In genomic region chr16:1706386-1707192, GRCh38 we compare ENCODE assay signal across 8 cellular contexts. TPM values are rescaled to one million over a fixed set of nuclear protein-coding genes. Genes with fewer than 3 reads are reported as not detected.
DNase-seq lines count a peak whose midpoint lies in the region; ATAC-seq, FAIRE-seq and TF ChIP-seq lines count a peak whose summit lies in the region.

No MANE protein-coding gene starts in this region.

- SMC1A ChIA-PET in GM12878 (lab: Charles Lee; ENCODE audit: uncharacterized antibody, unreplicated experiment) = interaction anchor here (1.0 to 1.8 kb wide), 3 partner anchors 11 to 91 kb away, joined by 3 to 4 read pairs (median 4); no protein-coding TSS in a partner anchor

- peaks cover 35% of the 10 kb centered on the region for H3K79me2 ChIP-seq in GM12878 (ENCODE audit: control insufficient read depth, insufficient read depth, low read length)

- TF ChIP-seq EP300 in GM12878 (IDR thresholded peaks at IDR 0.05; ENCODE audit: borderline replicate concordance in 1 of 2, control insufficient read depth in 1 of 2, low read depth in 2 of 2, low read length in 2 of 2) = no peak

- no TSS peak for BruUV-seq in GM12878 (replicated peaks; lab: Mats Ljungman, UMichigan)

- POLR2A ChIA-PET in GM12878 (lab: Charles Lee) = interaction anchor here (0.6 to 2.6 kb wide), 10 partner anchors 9 to 918 kb away, joined by 3 to 15 read pairs (median 6); partner anchors contain the start of genes CHTF18, EME2, IFT140 and JPT2

- H3K27ac ChIP-seq in GM12878 (ENCODE audit: control insufficient read depth, insufficient read depth) = peak overlapping the region; percentile 84

- intact Hi-C loops in GM12878 (cut with micrococcal nuclease; ENCODE audit: unreplicated experiment) = loop anchor here (1.0 to 5.0 kb wide), 3 partner anchors 14 to 66 kb away; partner anchors contain the start of genes EME2, JPT2, MRPS34 and NME3

- H3K36me3 ChIP-seq in GM12878 (ENCODE audit: control insufficient read depth in 2 of 2, insufficient read depth in 2 of 2, low read length in 1 of 2) = peaks cover 2 to 8% of the 10 kb centered on the region in 2 experiments

- H2AFZ ChIP-seq in GM12878 (ENCODE audit: control insufficient read depth, low read depth, low read length) = peak overlapping the region; percentile 95

- no peaks in the 10 kb centered on the region for H3K27me3 ChIP-seq in GM12878 (replicated peaks in 1 of 2; ENCODE audit: control insufficient read depth in 2 of 2, insufficient read depth in 2 of 2, low read length in 1 of 2)

- WGBS in GM12878 (ENCODE audit: insufficient coverage, insufficient replicate concordance, low lambda C conversion rate, missing lambda C conversion rate) = under 1% methylated on average over 38 of the region's 62 CpGs

- H3K4me1 ChIP-seq in GM12878 (ENCODE audit: control insufficient read depth, insufficient read depth, low read length) = peaks cover 14% of the 10 kb centered on the region

- RAD21 ChIA-PET in GM12878 (lab: Charles Lee; ENCODE audit: unreplicated experiment) = interaction anchor here (1.0 to 2.3 kb wide), 4 partner anchors 13 to 96 kb away, joined by 3 to 15 read pairs (median 6); partner anchors contain the start of genes JPT2, NUBP2 and SPSB3

- TF ChIP-seq POLR2A in GM12878 (IDR thresholded peaks at IDR 0.05; ENCODE audit: low read depth, low read length) = no peak

- peak overlapping the region; percentile 83 for H3K9ac ChIP-seq in GM12878 (ENCODE audit: control insufficient read depth, insufficient read depth, low read length)

- H3K4me2 ChIP-seq in GM12878 (ENCODE audit: control insufficient read depth, insufficient read depth) = peak overlapping the region; percentile 79

- FAIRE-seq in GM12878 (lab: Jason Lieb, UNC) (no peak), D721Med (lab: Jason Lieb, UNC) (no peak)

- in situ Hi-C loops in GM12878 (cut with MboI) = no loop called here

- H3K9me3 ChIP-seq in GM12878 (replicated peaks; ENCODE audit: control insufficient read depth, insufficient read depth, low read length) = no peaks in the 10 kb centered on the region

- TF ChIP-seq CTCF in GM12878 (IDR thresholded peaks at IDR 0.05 in 2 of 3, conservative IDR thresholded peaks at IDR 0.05 in 1 of 3; ENCODE audit: control insufficient read depth in 2 of 3, extremely low read depth in 1 of 3, insufficient read depth in 1 of 3, low read depth in 3 of 3, low read length in 3 of 3) (no peak), D721Med (IDR thresholded peaks at IDR 0.05; ENCODE audit: insufficient read depth, missing control alignments) (no peak)

- ATAC-seq in HG02981 (IDR thresholded peaks at IDR 0.05; ENCODE audit: unreplicated experiment) (peak; percentile 17), SK-N-SH treated with all-trans-retinoic acid at 6 μM for 48 hours (peak; percentile 22), GM12878 (peak; percentile 55)

- peak overlapping the region; percentile 97 for H3K4me3 ChIP-seq in GM12878

- DNase-seq in NCI-H1436 (lab: John Stamatoyannopoulos, UW) = peak; percentile 18
- DNase-seq in NCI-H1436 treated with DMSO at 0.1 percent for 48 hours (lab: John Stamatoyannopoulos, UW) = no peak
- no peak for DNase-seq in GM12878 (ENCODE audit: low read depth, low spot score)
- DNase-seq in iPS-NIHi11 (ENCODE audit: low spot score) = peak; percentile 59
- peak; percentile 11 to 24 for DNase-seq in stimulated activated CD4-positive, alpha-beta T cell treated with anti-CD3 and anti-CD28 coated beads, Interleukin-15, amount 100 ng/mL, for 48 hours (ENCODE audit: low read depth in 2 of 2)
- DNase-seq in D721Med (ENCODE audit: insufficient read length, low spot score) = no peak

- H4K20me1 ChIP-seq in GM12878 (ENCODE audit: control insufficient read depth, insufficient read depth) = peaks cover 4% of the 10 kb centered on the region; the same call in 1 of the 2 replicates

- no peak for TF ChIP-seq RAD21 in GM12878 (IDR thresholded peaks at IDR 0.05; ENCODE audit: insufficient read depth, low read depth, low read length)

- CTCF ChIA-PET in GM12878 (lab: Yijun Ruan, JAX) = interaction anchor here (0.6 to 2.0 kb wide), 13 partner anchors 8 to 343 kb away, joined by 3 to 14 read pairs (median 4); partner anchors contain the start of genes EME2, IFT140, JPT2 and NUBP2

TF ChIP-seq in SK-N-SH treated with all-trans-retinoic acid at 6 μM for 48 hours, 23 proteins besides CTCF, POLR2A, EP300 and RAD21 (continues in another document):
- TF ChIP-seq CSDC2 (CRISPR knock-in tag; IDR thresholded peaks at IDR 0.05) (no peak), TCF4 (CRISPR knock-in tag; IDR thresholded peaks at IDR 0.05; ENCODE audit: borderline replicate concordance) (no peak), ISL1 (CRISPR knock-in tag; IDR thresholded peaks at IDR 0.05) (no peak)

TF ChIP-seq in GM12878, 131 proteins besides CTCF, POLR2A, EP300 and RAD21:
- no peak for TF ChIP-seq RAD51 (IDR thresholded peaks at IDR 0.05)
- peak; percentile 86 for TF ChIP-seq HDGF (IDR thresholded peaks at IDR 0.05)
- 0 out of 2 replicates have a peak, but pooled peaks have one; percentile 4 for TF ChIP-seq STAT1 (conservative IDR thresholded peaks at IDR 0.05)
- peak in 1 of 2 experiments; percentile 79; a peak in 2 of 3 replicates for TF ChIP-seq EGR1 (IDR thresholded peaks at IDR 0.05; ENCODE audit: borderline replicate concordance in 1 of 2, low read depth in 2 of 2, low read length in 2 of 2)
- 0 out of 2 replicates have a peak, but pooled peaks have one; percentile 37 for TF ChIP-seq TCF12 (IDR thresholded peaks at IDR 0.05; ENCODE audit: low read depth, low read length)
- no peak for TF ChIP-seq YBX1 (IDR thresholded peaks at IDR 0.05)
- 0 out of 2 replicates have a peak, but pooled peaks have one; percentile 2 for TF ChIP-seq PAX5 (IDR thresholded peaks at IDR 0.05; ENCODE audit: borderline replicate concordance, low read depth, low read length)

RNA-seq across cellular contexts. Expression of gene MAPK8IP3, which starts 0.6 kb away (rescaled TPM):
- 329 and 384 TPM in 2 replicates for total RNA-seq in GM12878 (2013; cell fraction: nucleolus; rRNA removed)
- total RNA-seq in GM12878 (2014; rRNA removed) (36.0 and 42.2 TPM in 2 replicates), GM12878 (2014; rRNA removed; fragmentation: Illumina TruSeq; extraction: Trizol) (18.6 and 19.6 TPM in 2 replicates), GM12878 (2021) (52.6 and 67.9 TPM in 2 replicates)
- 30.5 TPM for polyA plus RNA-seq in GM12878 (2011; ENCODE audit: low read depth)
- polyA plus RNA-seq in GM12878 (2011; rRNA removed) (15.7 and 22.4 TPM in 2 replicates), GM12878 (2014; fragmentation: Illumina TruSeq; extraction: Trizol) (4.3 and 16.8 TPM in 2 replicates), GM12878 (2014; fragmentation: Nextera tagmentation; extraction: Ambion mirVana) (under 1 TPM; 0.06 to 0.31 TPM), GM12878 (2014; rRNA removed) (67.1 and 81.0 TPM in 2 replicates), GM12878 (2016; fragmentation: Nextera tagmentation; extraction: Ambion mirVana) (1 to 10 TPM; 9.3 to 9.7 TPM)
- polyA plus RNA-seq in GM12878 (2011; cell fraction: cytosol; rRNA removed) = 15.6 and 34.3 TPM in 2 replicates
- 389 and 450 TPM in 2 replicates for polyA plus RNA-seq in GM12878 (2011; cell fraction: nucleus; rRNA removed)
- 67.7 and 99.0 TPM in 2 replicates for polyA plus RNA-seq in GM12878 (2012)
- 22.3 and 39.3 TPM in 2 replicates for polyA minus RNA-seq in GM12878 (2011; rRNA and poly(A)+ RNA removed)
- polyA minus RNA-seq in GM12878 (2011; cell fraction: cytosol; rRNA and poly(A)+ RNA removed) = 7.5 and 8.7 TPM in 2 replicates
- 68.1 and 97.9 TPM in 2 replicates for polyA minus RNA-seq in GM12878 (2011; cell fraction: nucleus; rRNA and poly(A)+ RNA removed)

RNA-seq across cellular contexts. Expression of gene JPT2, which starts 28.5 kb away (rescaled TPM):
- total RNA-seq in GM12878 (2013; cell fraction: nucleolus; rRNA removed) = 43.4 and 44.1 TPM in 2 replicates
- 48.9 and 51.7 TPM in 2 replicates for total RNA-seq in GM12878 (2014; rRNA removed)
- 47.3 and 48.0 TPM in 2 replicates for total RNA-seq in GM12878 (2014; rRNA removed; fragmentation: Illumina TruSeq; extraction: Trizol)
- 78.4 and 82.0 TPM in 2 replicates for total RNA-seq in GM12878 (2021)
- polyA plus RNA-seq in GM12878 (2011; ENCODE audit: low read depth) = 17.3 TPM
- 59.8 and 66.8 TPM in 2 replicates for polyA plus RNA-seq in GM12878 (2011; rRNA removed)
- 37.7 and 63.7 TPM in 2 replicates for polyA plus RNA-seq in GM12878 (2011; cell fraction: cytosol; rRNA removed)
- 38.2 and 65.1 TPM in 2 replicates for polyA plus RNA-seq in GM12878 (2011; cell fraction: nucleus; rRNA removed)
- polyA plus RNA-seq in GM12878 (2012) = 27.5 and 30.8 TPM in 2 replicates
- polyA plus RNA-seq in GM12878 (2014; fragmentation: Illumina TruSeq; extraction: Trizol) = 61.6 and 75.6 TPM in 2 replicates
- 10 to 100 TPM; 15.6 to 26.7 TPM for polyA plus RNA-seq in GM12878 (2014; fragmentation: Nextera tagmentation; extraction: Ambion mirVana)
- 62.1 and 75.1 TPM in 2 replicates for polyA plus RNA-seq in GM12878 (2014; rRNA removed)
- polyA plus RNA-seq in GM12878 (2016; fragmentation: Nextera tagmentation; extraction: Ambion mirVana) = 10 to 100 TPM; 11.7 to 12.0 TPM
- polyA minus RNA-seq in GM12878 (2011; rRNA and poly(A)+ RNA removed) = 27.9 and 34.6 TPM in 2 replicates
- 12.2 and 22.5 TPM in 2 replicates for polyA minus RNA-seq in GM12878 (2011; cell fraction: cytosol; rRNA and poly(A)+ RNA removed)
- 10.4 and 20.6 TPM in 2 replicates for polyA minus RNA-seq in GM12878 (2011; cell fraction: nucleus; rRNA and poly(A)+ RNA removed)

Comparison
In these comparisons a context has a peak if more than half of its experiments do, and no peak if none do; other contexts are left out.
1. DNase-seq: peak in NCI-H1436 (single experiment), iPS-NIHi11 (single experiment) and stimulated activated CD4-positive, alpha-beta T cell treated with anti-CD3 and anti-CD28 coated beads, Interleukin-15, amount 100 ng/mL, for 48 hours (2 of 2); none in NCI-H1436 treated with DMSO at 0.1 percent for 48 hours (single experiment), GM12878 (single experiment) and D721Med (single experiment).
2. Peak in every context shown above with its lines, with median percentiles within 50 percentile points of each other: ATAC-seq.